In the genomic region with DNA sequence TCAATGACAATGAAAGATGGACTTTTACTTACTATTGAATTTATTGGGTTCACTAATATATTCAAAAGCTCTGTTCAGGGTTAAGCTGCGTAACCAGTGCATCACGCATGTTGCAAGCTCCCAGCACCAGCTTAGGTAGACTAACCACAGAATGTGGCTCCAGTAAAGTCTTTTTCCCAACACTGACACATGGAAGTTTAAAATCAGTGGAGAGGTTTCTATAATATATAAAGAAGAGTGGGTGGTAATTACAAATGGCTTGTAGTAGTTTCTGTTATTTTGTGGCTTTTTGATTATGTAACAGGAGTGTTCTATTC, we compare ENCODE assay signal across 14 cellular contexts. TPM values are rescaled to one million over a fixed set of nuclear protein-coding genes. Genes with fewer than 3 reads are reported as not detected.
DNase-seq lines count a peak whose midpoint lies in the region; ATAC-seq and TF ChIP-seq lines count a peak whose summit lies in the region.
"Had no signal": no experiment of that assay in that cellular context is flagged by ENCODE, and none has a peak within 500 bp of the region (broad histone marks: within the 10 kb centered on the region; RNA-seq: fewer than 3 reads in every experiment).

No MANE protein-coding gene starts in this region.

- H3K36me3 ChIP-seq in cardiac muscle cell (no peaks in the 10 kb centered on the region), ascending aorta (no peaks in the 10 kb centered on the region), muscle layer of duodenum (ENCODE audit: control insufficient read depth in 1 of 2, insufficient read depth in 2 of 2, low read length in 2 of 2) (no peaks in the 10 kb centered on the region), uterus (no peaks in the 10 kb centered on the region)

- H3K27me3 ChIP-seq in cardiac muscle cell (peaks cover 34% of the 10 kb centered on the region), ascending aorta (no peaks in the 10 kb centered on the region), muscle layer of duodenum (ENCODE audit: low read depth, low read length) (no peaks in the 10 kb centered on the region), uterus (no peaks in the 10 kb centered on the region)

- TF ChIP-seq CTCF in cardiac muscle cell (IDR thresholded peaks at IDR 0.05; ENCODE audit: low read depth, low read length): no peak
- no peak for TF ChIP-seq CTCF in ascending aorta (IDR thresholded peaks at IDR 0.05)
- TF ChIP-seq CTCF in uterus (IDR thresholded peaks at IDR 0.05): no peak

- H3K27ac ChIP-seq in cardiac muscle cell (no peak overlapping the region), ascending aorta (peak overlapping the region in 1 of 2 donors; percentile 9), muscle layer of duodenum (ENCODE audit: low read length) (no peak overlapping the region), uterus (no peak overlapping the region)
- H3K27ac ChIP-seq: C4-2B had no signal

- H3K4me3 ChIP-seq in cardiac muscle cell: peak overlapping the region; percentile 85
- peak overlapping the region; percentile 70 to 99 for H3K4me3 ChIP-seq in ascending aorta
- H3K4me3 ChIP-seq in muscle layer of duodenum (ENCODE audit: low read depth in 1 of 2, low read length in 2 of 2): peak overlapping the region; percentile 61 to 94
- peak overlapping the region; percentile 44 to 92 for H3K4me3 ChIP-seq in uterus

- intact Hi-C loops in Right ventricle myocardium superior (cut with DNase I): loop anchor here (5.0 to 10.0 kb wide), 2 partner anchors 69 to 151 kb away; no protein-coding TSS in a partner anchor
- intact Hi-C loops in ascending aorta (cut with DNase I): no loop called here
- intact Hi-C loops in uterus (cut with DNase I; ENCODE audit: low total_unique reads): no loop called here

- no peaks in the 10 kb centered on the region for H3K9me3 ChIP-seq in cardiac muscle cell (ENCODE audit: low read depth)
- no peaks in the 10 kb centered on the region for H3K9me3 ChIP-seq in ascending aorta
- H3K9me3 ChIP-seq in muscle layer of duodenum (ENCODE audit: control insufficient read depth in 1 of 2, low read length in 2 of 2): no peaks in the 10 kb centered on the region
- H3K9me3 ChIP-seq in uterus: no peaks in the 10 kb centered on the region

- no peak for TF ChIP-seq POLR2A in uterus (IDR thresholded peaks at IDR 0.05)

- H3K4me1 ChIP-seq in cardiac muscle cell (ENCODE audit: low read depth) (peaks cover 26% of the 10 kb centered on the region), ascending aorta (peaks cover 3 to 10% of the 10 kb centered on the region in 2 donors), muscle layer of duodenum (ENCODE audit: control insufficient read depth in 1 of 2, insufficient read depth in 2 of 2, low read length in 2 of 2) (peaks cover 0 to 21% of the 10 kb centered on the region in 2 donors), uterus (no peaks in the 10 kb centered on the region)

- ATAC-seq in Right ventricle myocardium superior (ENCODE audit: poor library complexity) (no peak), GM21390 (IDR thresholded peaks at IDR 0.05; ENCODE audit: unreplicated experiment) (no peak), GM18867 (IDR thresholded peaks at IDR 0.05; ENCODE audit: unreplicated experiment) (no peak)

- DNase-seq in cardiac muscle cell (ENCODE audit: low read depth in 1 of 2, low spot score in 1 of 2) (peak in 1 of 2 donors; percentile 30), Right ventricle myocardium superior (no peak), ascending aorta (ENCODE audit: low spot score in 2 of 2) (no peak), uterus (no peak), DMS79 (lab: John Stamatoyannopoulos, UW) (no peak)
- DNase-seq: activated effector memory CD4-positive, alpha-beta T cell treated with Interleukin-2 at 50 U/mL for 16 hours; NCI-H1417; stimulated activated CD4-positive, alpha-beta T cell treated with anti-CD3 and anti-CD28 coated beads, Interleukin-4, amount 100 ng/mL, for 24 hours; T1000 had no signal

RNA-seq across cellular contexts. Expression of a gene that starts 1.9 kb away (rescaled TPM):
- total RNA-seq in cardiac muscle cell (4.9 and 9.0 TPM in 2 replicates), Right ventricle myocardium superior (93.3 TPM), ascending aorta (14.3 TPM), uterus (10 to 100 TPM in 3 of 4 donors, 1 to 10 TPM in 1; 7.3 to 32.5 (median 15.0) TPM)
- 3.8 and 7.8 TPM in 2 replicates for polyA plus RNA-seq in cardiac muscle cell

RNA-seq across cellular contexts. Expression of a gene that starts 21.2 kb away (rescaled TPM):
- total RNA-seq in cardiac muscle cell: 0.28 TPM in 1 of 2 replicates, not detected in the other
- polyA plus RNA-seq in cardiac muscle cell: 0.21 and 0.44 TPM in 2 replicates
- not detected for total RNA-seq in Right ventricle myocardium superior
- total RNA-seq in ascending aorta: not detected
- not detected for total RNA-seq in uterus
- total RNA-seq: ureter had no signal
